Comparison of ENCODE assay signal across 8 cellular contexts in genomic region chr9:36818242-36818938, GRCh38.
DNase-seq lines count a peak whose midpoint lies in the region; ATAC-seq, FAIRE-seq and TF ChIP-seq lines count a peak whose summit lies in the region.

No MANE protein-coding gene starts in this region.

- peaks cover 8% of the 10 kb centered on the region; the same call in 1 of the 2 replicates for H3K4me1 ChIP-seq in GM23338 (ENCODE audit: insufficient read depth)
- H3K4me1 ChIP-seq in astrocyte (ENCODE audit: insufficient read depth, low read length): no peaks in the 10 kb centered on the region
- no peaks in the 10 kb centered on the region for H3K4me1 ChIP-seq in iPS DF 6.9 (ENCODE audit: control insufficient read depth, insufficient read depth, low read length)

- H3K79me2 ChIP-seq in GM23338 (replicated peaks; ENCODE audit: insufficient read depth): no peaks in the 10 kb centered on the region
- no peaks in the 10 kb centered on the region for H3K79me2 ChIP-seq in astrocyte (ENCODE audit: insufficient read depth, low read length)

- FAIRE-seq in astrocyte (lab: Jason Lieb, UNC): no peak

- H3K9me2 ChIP-seq in GM23338 (ENCODE audit: insufficient read depth): no peaks in the 10 kb centered on the region

- H3K9ac ChIP-seq in astrocyte (ENCODE audit: low read length): no peak overlapping the region

- H3K9me3 ChIP-seq in astrocyte (ENCODE audit: insufficient read depth, low read depth, low read length) (no peaks in the 10 kb centered on the region), iPS DF 6.9 (ENCODE audit: control insufficient read depth, insufficient read depth, low read length) (no peaks in the 10 kb centered on the region)

- intact Hi-C loops in sciatic nerve (cut with DNase I): no loop called here

- H3K27ac ChIP-seq in GM23338 (ENCODE audit: low read depth): no peak overlapping the region
- H3K27ac ChIP-seq in astrocyte (ENCODE audit: low read depth, low read length): no peak overlapping the region
- H3K27ac ChIP-seq in iPS DF 6.9 (ENCODE audit: low read length): no peak overlapping the region

- no peaks in the 10 kb centered on the region for H3F3A ChIP-seq in GM23338 (replicated peaks; ENCODE audit: low read depth)

- H3K4me1 Mint-ChIP-seq in GM23338 (peaks cover 31% of the 10 kb centered on the region), astrocyte (ENCODE audit: low read depth, unreplicated experiment) (no peaks in the 10 kb centered on the region), immature natural killer cell (peaks cover 4 to 7% of the 10 kb centered on the region in 2 donors)
- H3K4me1 Mint-ChIP-seq in activated naive CD4-positive, alpha-beta T cell treated with anti-CD3 and anti-CD28 coated beads, Interleukin-2, amount 10 ng/mL, durations not matched to agents 7 days and 5 days: peaks cover 3% of the 10 kb centered on the region

- WGBS in iPS DF 6.9 (ENCODE audit: insufficient coverage, insufficient read length): no CpG with 5 or more reads among the region's 32 CpGs

- peak overlapping the region; percentile 99 for H2AFZ ChIP-seq in GM23338
- peak overlapping the region; percentile 71 for H2AFZ ChIP-seq in astrocyte (ENCODE audit: low read depth, low read length)

- H3K36me3 ChIP-seq in GM23338 (ENCODE audit: insufficient read depth) (no peaks in the 10 kb centered on the region), astrocyte (ENCODE audit: insufficient read depth, low read length) (no peaks in the 10 kb centered on the region), iPS DF 6.9 (ENCODE audit: control insufficient read depth, insufficient read depth, low read length) (no peaks in the 10 kb centered on the region)

- peak overlapping the region; percentile 90 for H3K4me2 ChIP-seq in GM23338
- H3K4me2 ChIP-seq in astrocyte (ENCODE audit: low read length): peak overlapping the region; percentile 50

- CTCF ChIA-PET in activated naive CD4-positive, alpha-beta T cell treated with anti-CD3 and anti-CD28 coated beads, Interleukin-2, amount 10 ng/mL, durations not matched to agents 7 days and 5 days (lab: Charles Lee): no interaction called here

- H3K4me3 Mint-ChIP-seq in GM23338 (peak overlapping the region; percentile 64), astrocyte (ENCODE audit: unreplicated experiment) (no peak overlapping the region), immature natural killer cell (peak overlapping the region in 2 of 5 donors; percentile 28 to 60)
- H3K4me3 Mint-ChIP-seq in activated naive CD4-positive, alpha-beta T cell treated with anti-CD3 and anti-CD28 coated beads, Interleukin-2, amount 10 ng/mL, durations not matched to agents 7 days and 5 days: no peak overlapping the region

- H3K36me3 Mint-ChIP-seq in GM23338 (ENCODE audit: low read depth) (no peaks in the 10 kb centered on the region; the same call in 2 of the 3 replicates), astrocyte (ENCODE audit: low read depth, unreplicated experiment) (no peaks in the 10 kb centered on the region), immature natural killer cell (peaks cover 0 to 4% (median 0%) of the 10 kb centered on the region in 3 donors)
- no peaks in the 10 kb centered on the region for H3K36me3 Mint-ChIP-seq in activated naive CD4-positive, alpha-beta T cell treated with anti-CD3 and anti-CD28 coated beads, Interleukin-2, amount 10 ng/mL, durations not matched to agents 7 days and 5 days

- H3K4me3 ChIP-seq in GM23338: peak overlapping the region; percentile 59
- peak overlapping the region; percentile 10 for H3K4me3 ChIP-seq in astrocyte (ENCODE audit: insufficient read depth, low read depth, low read length)
- peak overlapping the region; percentile 29; the same call in 1 of the 2 replicates for H3K4me3 ChIP-seq in iPS DF 6.9 (ENCODE audit: low read length)

- H3K9me3 Mint-ChIP-seq in GM23338 (no peaks in the 10 kb centered on the region), astrocyte (ENCODE audit: unreplicated experiment) (peaks cover 1% of the 10 kb centered on the region), immature natural killer cell (no peaks in the 10 kb centered on the region)
- no peaks in the 10 kb centered on the region for H3K9me3 Mint-ChIP-seq in activated naive CD4-positive, alpha-beta T cell treated with anti-CD3 and anti-CD28 coated beads, Interleukin-2, amount 10 ng/mL, durations not matched to agents 7 days and 5 days

- peaks cover 31% of the 10 kb centered on the region for H3K27me3 ChIP-seq in GM23338 (ENCODE audit: insufficient read depth)
- H3K27me3 ChIP-seq in astrocyte (ENCODE audit: insufficient read depth, low read length): peaks cover 40% of the 10 kb centered on the region
- H3K27me3 ChIP-seq in iPS DF 6.9 (ENCODE audit: control insufficient read depth, insufficient read depth, low read length): peaks cover 3% of the 10 kb centered on the region; the same call in 1 of the 2 replicates

- in situ Hi-C loops in KBM-7 (cut with MboI; ENCODE audit: low pct_unique_long_range_greater_than_20kb, low sequenced_read_pairs): loop anchor here (25.0 kb wide), 1 partner anchor 94 kb away; no protein-coding TSS in a partner anchor

- H3K27ac Mint-ChIP-seq in GM23338 (no peak overlapping the region), astrocyte (ENCODE audit: unreplicated experiment) (no peak overlapping the region), immature natural killer cell (peak overlapping the region in 1 of 6 donors; percentile 72)
- H3K27ac Mint-ChIP-seq in activated naive CD4-positive, alpha-beta T cell treated with anti-CD3 and anti-CD28 coated beads, Interleukin-2, amount 10 ng/mL, durations not matched to agents 7 days and 5 days: no peak overlapping the region

- TF ChIP-seq CTCF in GM23338 (conservative IDR thresholded peaks at IDR 0.05; ENCODE audit: low read depth in 2 of 2) (no peak), astrocyte (IDR thresholded peaks at IDR 0.05; ENCODE audit: insufficient read depth, low read depth, low read length) (no peak)

- peaks cover 19% of the 10 kb centered on the region for H3K27me3 Mint-ChIP-seq in GM23338 (ENCODE audit: insufficient read depth, low read depth, poor library complexity)
- peaks cover 53% of the 10 kb centered on the region for H3K27me3 Mint-ChIP-seq in astrocyte (ENCODE audit: low read depth, unreplicated experiment)
- H3K27me3 Mint-ChIP-seq in immature natural killer cell (ENCODE audit: low read depth in 3 of 3): peaks cover 1 to 13% (median 3%) of the 10 kb centered on the region in 3 donors
- H3K27me3 Mint-ChIP-seq in activated naive CD4-positive, alpha-beta T cell treated with anti-CD3 and anti-CD28 coated beads, Interleukin-2, amount 10 ng/mL, durations not matched to agents 7 days and 5 days: peaks cover 57% of the 10 kb centered on the region

- H4K20me1 ChIP-seq in GM23338 (replicated peaks; ENCODE audit: insufficient read depth) (no peaks in the 10 kb centered on the region), astrocyte (ENCODE audit: insufficient read depth, low read length) (no peaks in the 10 kb centered on the region)

- ATAC-seq in GM23338 (peak; percentile 17), sciatic nerve (peak; percentile 48)

- DNase-seq in GM23338 (ENCODE audit: low spot score): peak; percentile 48
- DNase-seq in astrocyte (ENCODE audit: low read depth): no peak
- no peak for DNase-seq in iPS DF 6.9 (ENCODE audit: low read depth, low spot score)
- DNase-seq in sciatic nerve (ENCODE audit: low spot score): peak; percentile 53
- DNase-seq in immature natural killer cell: no peak
- no peak for DNase-seq in KBM-7
- no peak for DNase-seq in effector CD8-positive, alpha-beta T cell (lab: John Stamatoyannopoulos, UW)
- DNase-seq in activated naive CD4-positive, alpha-beta T cell treated with anti-CD3 and anti-CD28 coated beads, Interleukin-2, amount 10 ng/mL, durations not matched to agents 7 days and 5 days: no peak

TF ChIP-seq in GM23338, 12 proteins besides CTCF, POLR2A, EP300 and RAD21 (continues in another document):
- TF ChIP-seq POLR2AphosphoS5 (IDR thresholded peaks at IDR 0.05; ENCODE audit: low read depth): no peak
- no peak for TF ChIP-seq EZH2phosphoT487 (IDR thresholded peaks at IDR 0.05; ENCODE audit: unreplicated experiment)

Comparison
In these comparisons a context has a peak if more than half of its experiments do, and no peak if none do; other contexts are left out.
1. DNase-seq: peak in GM23338 (single experiment) and sciatic nerve (single experiment); none in astrocyte (single experiment), iPS DF 6.9 (single experiment), immature natural killer cell (0 of 3), KBM-7 (single experiment), effector CD8-positive, alpha-beta T cell (single experiment) and activated naive CD4-positive, alpha-beta T cell treated with anti-CD3 and anti-CD28 coated beads, Interleukin-2, amount 10 ng/mL, durations not matched to agents 7 days and 5 days (single experiment).
2. Peak in every context shown above with its lines, with median percentiles within 50 percentile points of each other: H3K4me3 ChIP-seq.